In genomic region chr14:39015964-39016577, GRCh38 we compare ENCODE assay signal across 1 cellular context.
TF ChIP-seq lines count a peak whose summit lies in the region.

No MANE protein-coding gene starts in this region.

TF ChIP-seq in WTC11, 78 proteins besides CTCF, POLR2A, EP300 and RAD21 (continued from another document):
- no peak for TF ChIP-seq ZNF532 (CRISPR knock-in tag; IDR thresholded peaks at IDR 0.05; ENCODE audit: borderline replicate concordance)
- no peak for TF ChIP-seq STAT6 (CRISPR knock-in tag; conservative IDR thresholded peaks at IDR 0.05; ENCODE audit: low read depth)
- TF ChIP-seq NR1H2 (CRISPR knock-in tag; IDR thresholded peaks at IDR 0.05) = no peak
- TF ChIP-seq ZBTB43 (CRISPR knock-in tag; IDR thresholded peaks at IDR 0.05) = no peak
- TF ChIP-seq ZNF121 (CRISPR knock-in tag; IDR thresholded peaks at IDR 0.05) = no peak
- no peak for TF ChIP-seq PRRX2 (CRISPR knock-in tag; IDR thresholded peaks at IDR 0.05)
- TF ChIP-seq ZNF263 (CRISPR knock-in tag; IDR thresholded peaks at IDR 0.05; ENCODE audit: low read depth) = no peak
- no peak for TF ChIP-seq ESRRA (CRISPR knock-in tag; IDR thresholded peaks at IDR 0.05; ENCODE audit: borderline replicate concordance)
- no peak for TF ChIP-seq TCF7 (CRISPR knock-in tag; IDR thresholded peaks at IDR 0.05; ENCODE audit: low read depth)
- TF ChIP-seq MXD4 (CRISPR knock-in tag; IDR thresholded peaks at IDR 0.05; ENCODE audit: borderline replicate concordance) = no peak
